ENCODE assay signal across 19 cellular contexts in genomic region chr11:98455500-98456186, GRCh38.
DNase-seq lines count a peak whose midpoint lies in the region; ATAC-seq, FAIRE-seq and TF ChIP-seq lines count a peak whose summit lies in the region.
"Had no signal": no experiment of that assay in that cellular context is flagged by ENCODE, and none has a peak within 500 bp of the region (broad histone marks: within the 10 kb centered on the region; RNA-seq: fewer than 3 reads in every experiment).

No MANE protein-coding gene starts in this region.

- no peak overlapping the region for H3K27ac ChIP-seq in C4-2B
- no peak overlapping the region for H3K27ac ChIP-seq in small intestine (ENCODE audit: low read depth in 1 of 2, low read length in 1 of 2)
- H3K27ac ChIP-seq: adrenal gland, tibial artery had no signal

- DNase-seq in H7: peak; percentile 41
- peak; percentile 47 for DNase-seq in SK-MEL-5 (ENCODE audit: low read depth, low spot score)
- DNase-seq in iPS DF 4.7 (ENCODE audit: extremely low read depth, low spot score): peak; percentile 25
- DNase-seq in activated CD4-positive, alpha-beta T cell treated with anti-CD3 and anti-CD28 coated beads, Interleukin-2, amount 50 U/mL, for 4 hours: no peak
- DNase-seq in small intestine: no peak
- no peak for DNase-seq in activated T-cell treated with anti-CD3 and anti-CD28 coated beads for 4 hours
- DNase-seq: adrenal gland; AML-193; central memory CD4-positive, alpha-beta T cell; effector CD4-positive, alpha-beta T cell; left cardiac atrium; nephron progenitor cell; SK-N-SH; stimulated activated naive CD4-positive, alpha-beta T cell; tibial artery had no signal

- no peaks in the 10 kb centered on the region for H3K4me1 ChIP-seq in small intestine (ENCODE audit: control insufficient read depth in 2 of 2, insufficient read depth in 1 of 2, low read depth in 1 of 2, low read length in 1 of 2)
- H3K4me1 ChIP-seq: adrenal gland, tibial artery had no signal

- no peaks in the 10 kb centered on the region for H3K27me3 ChIP-seq in H7 (ENCODE audit: control insufficient read depth, insufficient read depth, low read length)
- no peaks in the 10 kb centered on the region for H3K27me3 ChIP-seq in small intestine (ENCODE audit: control insufficient read depth in 2 of 2, insufficient read depth in 2 of 2, low read length in 2 of 2)
- H3K27me3 ChIP-seq: adrenal gland, tibial artery had no signal

- in situ Hi-C loops in SK-MEL-5 (cut with HindIII; ENCODE audit: low pct_unique_long_range_greater_than_20kb, low sequenced_read_pairs): no loop called here

- no peak for ATAC-seq in HG03442 (IDR thresholded peaks at IDR 0.05; ENCODE audit: unreplicated experiment)
- ATAC-seq: activated T-helper 17 cell treated with anti-CD3 and anti-CD28 coated beads, Interleukin-2, amount 50 U/mL, for 72 hours; left cardiac atrium had no signal

- no peak for FAIRE-seq in small intestine (lab: Jason Lieb, UNC)
- FAIRE-seq: H54 had no signal

- H3K9me3 ChIP-seq in small intestine (ENCODE audit: control insufficient read depth, low read depth): peaks cover 2% of the 10 kb centered on the region
- H3K9me3 ChIP-seq: adrenal gland, SK-N-SH, tibial artery had no signal

- no peak overlapping the region for H3K4me3 ChIP-seq in H7 (ENCODE audit: insufficient read depth, low read depth, low read length)
- no peak overlapping the region for H3K4me3 ChIP-seq in small intestine (ENCODE audit: low read depth in 1 of 2, low read length in 2 of 2)
- H3K4me3 ChIP-seq: adrenal gland, tibial artery had no signal

- H3K36me3 ChIP-seq in H7 (replicated peaks; ENCODE audit: control insufficient read depth, insufficient read depth, low read length) (no peaks in the 10 kb centered on the region), small intestine (ENCODE audit: control insufficient read depth in 2 of 2, insufficient read depth in 2 of 2, low read length in 2 of 2) (no peaks in the 10 kb centered on the region)
- H3K36me3 ChIP-seq: adrenal gland, tibial artery had no signal

- WGBS in small intestine, 3 donors: 66 to 77% (median 71%) methylated on average over 12 of the region's 12 CpGs

- peak; percentile 30 for TF ChIP-seq CTCF in C4-2B (conservative IDR thresholded peaks at IDR 0.05)

Comparison
In these comparisons a context has a peak if more than half of its experiments do, and no peak if none do; other contexts are left out.
1. DNase-seq: peak in H7 (single experiment), SK-MEL-5 (single experiment) and iPS DF 4.7 (single experiment); none in activated CD4-positive, alpha-beta T cell treated with anti-CD3 and anti-CD28 coated beads, Interleukin-2, amount 50 U/mL, for 4 hours (0 of 2), small intestine (single experiment) and activated T-cell treated with anti-CD3 and anti-CD28 coated beads for 4 hours (single experiment).